3 cellular contexts compared by ENCODE assay signal in the genomic region with DNA sequence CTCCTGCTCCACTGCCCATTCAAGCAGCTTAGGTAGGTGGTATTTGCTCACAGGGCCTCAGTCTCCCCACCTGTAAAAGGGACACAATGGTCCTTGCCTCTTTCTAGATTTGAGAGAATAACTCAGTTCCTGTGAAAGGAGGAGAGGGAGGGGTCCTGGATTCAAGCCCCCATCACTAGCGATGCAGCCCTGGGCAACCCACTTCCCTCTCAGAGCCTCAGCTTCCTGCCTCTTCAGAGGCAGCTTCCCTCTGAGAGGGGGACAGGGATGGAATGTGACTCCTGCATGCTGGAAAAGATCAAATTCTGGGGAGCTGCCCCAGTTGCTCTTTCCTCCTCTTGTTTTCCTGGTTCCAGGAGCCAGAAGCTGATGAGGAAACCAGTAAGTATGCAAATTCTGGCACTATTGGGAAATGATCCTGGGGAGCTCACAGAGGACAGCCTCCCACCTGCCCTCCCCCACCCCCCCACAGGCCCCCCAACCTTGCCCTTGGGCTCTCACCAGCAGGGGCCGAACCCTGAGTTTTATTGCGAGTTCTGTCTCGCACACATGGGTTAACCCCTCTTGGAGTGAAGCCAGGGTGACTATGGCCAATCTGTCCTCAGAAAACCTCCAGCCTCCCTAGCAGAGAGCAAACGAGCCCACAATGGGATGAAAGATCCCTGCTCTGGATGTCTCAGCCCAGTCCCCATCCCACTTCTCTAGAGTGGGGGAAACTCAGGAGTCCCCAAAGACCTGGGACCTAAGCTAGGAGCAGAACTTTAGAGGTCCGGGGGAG.
TF ChIP-seq lines count a peak whose summit lies in the region.

No MANE protein-coding gene starts in this region.

TF ChIP-seq in A549, 52 proteins besides CTCF, POLR2A, EP300 and RAD21:
- TF ChIP-seq HES2 (IDR thresholded peaks at IDR 0.05) (no peak), FOSB (CRISPR knock-in tag; IDR thresholded peaks at IDR 0.05) (no peak), MAZ (IDR thresholded peaks at IDR 0.05; ENCODE audit: borderline replicate concordance, low read depth, low read length) (no peak), FOXS1 (CRISPR knock-in tag; IDR thresholded peaks at IDR 0.05) (no peak), HEYL (CRISPR knock-in tag; IDR thresholded peaks at IDR 0.05) (no peak), JUN (IDR thresholded peaks at IDR 0.05) (no peak), ZNF302 (CRISPR knock-in tag; IDR thresholded peaks at IDR 0.05) (no peak), NPAS2 (CRISPR knock-in tag; IDR thresholded peaks at IDR 0.05; ENCODE audit: borderline replicate concordance) (no peak), HOXA7 (CRISPR knock-in tag; IDR thresholded peaks at IDR 0.05) (no peak), NFE2L2 (conservative IDR thresholded peaks at IDR 0.05; ENCODE audit: low read length) (no peak)

TF ChIP-seq in IMR-90, 13 proteins besides CTCF, POLR2A, EP300 and RAD21:
- TF ChIP-seq CEBPB (IDR thresholded peaks at IDR 0.05; ENCODE audit: low read depth, low read length), result peak; percentile 24; the same call in 1 of the 2 replicates
- TF ChIP-seq BHLHE40 (IDR thresholded peaks at IDR 0.05; ENCODE audit: low read depth, low read length), result no peak
TF ChIP-seq in IMR-90: peak in this region for 1.

TF ChIP-seq in HEK293T, 16 proteins besides CTCF, POLR2A, EP300 and RAD21:
- no peak for TF ChIP-seq SUZ12 (IDR thresholded peaks at IDR 0.05)
- no peak for TF ChIP-seq NFRKB (IDR thresholded peaks at IDR 0.05)
- no peak for TF ChIP-seq CTBP1 (IDR thresholded peaks at IDR 0.05; ENCODE audit: borderline replicate concordance)
- TF ChIP-seq FOXK2 (IDR thresholded peaks at IDR 0.05), result no peak
- no peak for TF ChIP-seq SP1 (IDR thresholded peaks at IDR 0.05)
- TF ChIP-seq ZNF384 (IDR thresholded peaks at IDR 0.05), result no peak
- TF ChIP-seq FOXM1 (IDR thresholded peaks at IDR 0.05; ENCODE audit: borderline replicate concordance), result no peak
- no peak for TF ChIP-seq HDGF (IDR thresholded peaks at IDR 0.05; ENCODE audit: borderline replicate concordance)
- TF ChIP-seq ARNT (IDR thresholded peaks at IDR 0.05), result no peak
- no peak for TF ChIP-seq ELF4 (IDR thresholded peaks at IDR 0.05)
